Comparison of ENCODE assay signal across 26 cellular contexts in the genomic region with DNA sequence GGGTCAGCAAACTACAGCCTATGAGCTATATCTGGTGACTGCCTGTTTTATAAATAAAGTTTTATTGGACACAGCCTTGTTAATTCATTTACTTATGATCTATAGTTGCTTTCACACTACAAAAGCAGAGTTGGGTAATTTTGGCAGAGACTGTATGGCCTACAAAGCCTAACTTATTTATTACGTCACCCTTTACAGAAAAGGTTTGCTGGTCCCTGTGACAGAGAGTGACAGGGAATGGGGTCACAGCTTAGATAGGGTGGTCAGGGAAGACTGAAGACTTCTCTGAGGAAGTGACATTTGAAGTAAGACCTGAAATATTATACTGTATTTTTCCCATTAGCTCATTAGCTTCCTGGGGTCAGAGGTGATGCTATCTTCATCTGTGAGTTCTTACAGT.
"Had no signal": no experiment of that assay in that cellular context is flagged by ENCODE, and none has a peak within 500 bp of the region (broad histone marks: within the 10 kb centered on the region; RNA-seq: fewer than 3 reads in every experiment).

No MANE protein-coding gene starts in this region.

- FAIRE-seq: endometrium, islet of Langerhans, keratinocyte had no signal

- H3K9me3 ChIP-seq: colonic mucosa, esophagus squamous epithelium, gastrocnemius medialis, heart right ventricle, left lung, lower lobe of right lung had no signal

- H3K4me3 ChIP-seq: colonic mucosa, esophagus squamous epithelium, gastrocnemius medialis, heart right ventricle, left lung, lower lobe of right lung had no signal

- H3K27me3 ChIP-seq: colonic mucosa, esophagus squamous epithelium, gastrocnemius medialis, heart right ventricle, left lung had no signal

- H3K4me1 Mint-ChIP-seq: endodermal cell; naive thymus-derived CD4-positive, alpha-beta T cell had no signal

- H3K27me3 Mint-ChIP-seq: dendritic cell treated with granulocyte-macrophage colony-stimulating factor and Interleukin-4, amounts not matched to agents 40 ng/mL and 50 ng/mL, for 4 days had no signal

- H3K27ac Mint-ChIP-seq: dendritic cell treated with granulocyte-macrophage colony-stimulating factor and Interleukin-4, amounts not matched to agents 40 ng/mL and 50 ng/mL, for 4 days; effector memory CD8-positive, alpha-beta T cell; endodermal cell; naive thymus-derived CD4-positive, alpha-beta T cell had no signal

- H3K9me3 Mint-ChIP-seq: dendritic cell treated with granulocyte-macrophage colony-stimulating factor and Interleukin-4, amounts not matched to agents 40 ng/mL and 50 ng/mL, for 4 days; effector memory CD8-positive, alpha-beta T cell had no signal

- H3K36me3 ChIP-seq: colonic mucosa, esophagus squamous epithelium, gastrocnemius medialis, heart right ventricle, left lung, lower lobe of right lung had no signal

- H3K27ac ChIP-seq: colonic mucosa, epithelial cell of prostate, esophagus squamous epithelium, gastrocnemius medialis, heart right ventricle, left lung, lower lobe of right lung had no signal

- ATAC-seq: effector memory CD8-positive, alpha-beta T cell; esophagus mucosa; gastrocnemius medialis; heart right ventricle; left cardiac atrium; left lung; left ventricle myocardium superior; lower lobe of right lung; naive thymus-derived CD4-positive, alpha-beta T cell had no signal

- DNase-seq: colonic mucosa; cortex of kidney; effector CD8-positive, alpha-beta T cell; effector memory CD8-positive, alpha-beta T cell; endodermal cell; erythroblast; esophagus squamous epithelium; foreskin fibroblast; gastrocnemius medialis; glutamatergic neuron; head of caudate nucleus; heart right ventricle; hippocampal formation; left cardiac atrium; left lung; left ventricle myocardium superior; lower lobe of right lung; mesendoderm; midbrain; naive thymus-derived CD4-positive, alpha-beta T cell had no signal

- H3K4me1 ChIP-seq: colonic mucosa, esophagus squamous epithelium, gastrocnemius medialis, heart right ventricle, left lung, lower lobe of right lung had no signal

- H3K36me3 Mint-ChIP-seq: naive thymus-derived CD4-positive, alpha-beta T cell had no signal

- H3K4me3 Mint-ChIP-seq: dendritic cell treated with granulocyte-macrophage colony-stimulating factor and Interleukin-4, amounts not matched to agents 40 ng/mL and 50 ng/mL, for 4 days; effector memory CD8-positive, alpha-beta T cell; endodermal cell; naive thymus-derived CD4-positive, alpha-beta T cell had no signal
